ENCODE assay signal across 8 cellular contexts in genomic region chrX:151753313-151754041, GRCh38. TPM values are rescaled to one million over a fixed set of nuclear protein-coding genes. Genes with fewer than 3 reads are reported as not detected.
DNase-seq lines count a peak whose midpoint lies in the region; ATAC-seq, FAIRE-seq and TF ChIP-seq lines count a peak whose summit lies in the region.

No MANE protein-coding gene starts in this region.

- peak overlapping the region; percentile 68 to 79 for H3K27ac ChIP-seq in A549
- H3K27ac ChIP-seq in K562 (ENCODE audit: extremely low read depth, low read depth, low read length): no peak overlapping the region

- no peaks in the 10 kb centered on the region for H3K79me2 ChIP-seq in K562 (ENCODE audit: control insufficient read depth, insufficient read depth, low read length)

- no peaks in the 10 kb centered on the region; a peak in 1 of 5 replicates for H3K27me3 ChIP-seq in K562 (ENCODE audit: control insufficient read depth in 2 of 2, insufficient read depth in 2 of 2, low read length in 2 of 2)

- H3K9me1 ChIP-seq in K562 (ENCODE audit: control insufficient read depth, insufficient read depth, low read length): no peaks in the 10 kb centered on the region

- TF ChIP-seq POLR2A in A549 (IDR thresholded peaks at IDR 0.05; ENCODE audit: low read length) (no peak), K562 (conservative IDR thresholded peaks at IDR 0.05) (no peak)

- peak; percentile 91 to 95 for TF ChIP-seq RAD21 in A549 (conservative IDR thresholded peaks at IDR 0.05 in 1 of 2, IDR thresholded peaks at IDR 0.05 in 1 of 2)
- TF ChIP-seq RAD21 in K562 (CRISPR knock-in tag; conservative IDR thresholded peaks at IDR 0.05 in 1 of 2, IDR thresholded peaks at IDR 0.05 in 1 of 2): peak; percentile 88 to 89

- CTCF ChIA-PET in A549 (lab: Yijun Ruan, JAX): interaction anchor here (0.7 to 9.6 kb wide), 46 partner anchors 9 to 1180 kb away, joined by 3 to 119 read pairs (median 4); partner anchors contain the start of genes CETN2, GABRE and NSDHL
- CTCF ChIA-PET in K562 (lab: Yijun Ruan, JAX; ENCODE audit: low intra/inter-chr PET ratio): interaction anchor here (0.6 to 1.9 kb wide), 4 partner anchors 589 to 884 kb away, joined by 3 to 9 read pairs (median 3); no protein-coding TSS in a partner anchor

- intact Hi-C loops in K562 (cut with micrococcal nuclease): loop anchor here (1.0 to 2.0 kb wide), 3 partner anchors 879 to 1063 kb away; partner anchors contain the start of gene GABRQ

- H3K9me3 ChIP-seq in A549: no peaks in the 10 kb centered on the region
- no peaks in the 10 kb centered on the region for H3K9me3 ChIP-seq in K562 (replicated peaks; ENCODE audit: control insufficient read depth, insufficient read depth, low read depth, low read length)

- TF ChIP-seq CTCF in A549 (IDR thresholded peaks at IDR 0.05) (peak; percentile 72), GM12864 (IDR thresholded peaks at IDR 0.05; ENCODE audit: low read depth, low read length, missing control alignments) (peak; percentile 85), K562 (IDR thresholded peaks at IDR 0.05 in 2 of 3, conservative IDR thresholded peaks at IDR 0.05 in 1 of 3; ENCODE audit: insufficient read depth in 2 of 3, low read depth in 1 of 3, low read length in 3 of 3) (peak; percentile 86 to 88 (median 86))

- H3K4me3 ChIP-seq in A549: no peak overlapping the region
- H3K4me3 ChIP-seq in GM12864 (ENCODE audit: low read depth, low read length): no peak overlapping the region
- H3K4me3 ChIP-seq in K562: no peak overlapping the region

- no peaks in the 10 kb centered on the region for H3K36me3 ChIP-seq in K562 (ENCODE audit: control insufficient read depth, insufficient read depth, low read length)

- in situ Hi-C loops in K562 (cut with MboI): loop anchor here (5.0 kb wide), 2 partner anchors 889 to 1069 kb away; no protein-coding TSS in a partner anchor

- no peak for FAIRE-seq in A549 (lab: Jason Lieb, UNC)
- FAIRE-seq in K562 (lab: Jason Lieb, UNC): peak; percentile 46

- H3K9ac ChIP-seq in K562 (ENCODE audit: insufficient read depth in 1 of 2, low read depth in 2 of 2, low read length in 2 of 2): no peak overlapping the region

- DNase-seq in A549 (ENCODE audit: low read depth in 1 of 2, low spot score in 1 of 2): peak; percentile 50 to 63
- DNase-seq in GM12864 (ENCODE audit: low read depth): no peak
- DNase-seq in NCI-H2196 (lab: John Stamatoyannopoulos, UW; ENCODE audit: unreplicated experiment): peak; percentile 42
- DNase-seq in K562 (ENCODE audit: extremely low read depth in 1 of 4, low spot score in 3 of 4): peak; percentile 64 to 69 (median 66)
- peak; percentile 85 for DNase-seq in islet precursor cell
- DNase-seq in superior temporal gyrus (ENCODE audit: extremely low spot score): peak; percentile 67

- no TSS peak for BruUV-seq in K562 (replicated peaks; lab: Mats Ljungman, UMichigan)

- peak overlapping the region; percentile 17; the same call in 1 of the 2 replicates for H2AFZ ChIP-seq in K562 (ENCODE audit: low read depth, low read length)

- peaks cover 14% of the 10 kb centered on the region for H3K4me1 ChIP-seq in A549
- H3K4me1 ChIP-seq in K562 (replicated peaks in 1 of 2; ENCODE audit: control insufficient read depth in 2 of 2, insufficient read depth in 2 of 2, low read length in 2 of 2): peaks cover 0 to 6% of the 10 kb centered on the region in 2 experiments; a peak in 2 of 5 replicates

- peak overlapping the region; percentile 78 for H3K4me2 ChIP-seq in A549
- no peak overlapping the region for H3K4me2 ChIP-seq in K562 (ENCODE audit: insufficient read depth, low read length)

- 5% methylated on average over 18 of the region's 22 CpGs for WGBS in A549 (ENCODE audit: missing lambda C conversion rate)
- 1% methylated on average over 15 of the region's 22 CpGs for WGBS in K562 (ENCODE audit: insufficient coverage, low coverage, missing lambda C conversion rate)

- no peaks in the 10 kb centered on the region for H4K20me1 ChIP-seq in K562 (replicated peaks; ENCODE audit: control insufficient read depth, insufficient read depth, low read length)

- POLR2A ChIA-PET in A549 (lab: Yijun Ruan, JAX): interaction anchor here (0.9 to 1.1 kb wide), 4 partner anchors 72 to 879 kb away, joined by 3 to 7 read pairs (median 3); partner anchors contain the start of gene GABRE
- POLR2A ChIA-PET in K562 (lab: Yijun Ruan, JAX): interaction anchor here (0.6 to 0.7 kb wide), 3 partner anchors 382 to 1169 kb away, joined by 3 to 4 read pairs (median 3); no protein-coding TSS in a partner anchor

- ATAC-seq in A549: peak; percentile 86 to 94
- ATAC-seq in HG02798 (IDR thresholded peaks at IDR 0.05; ENCODE audit: poor library complexity, unreplicated experiment): peak; percentile 82
- peak; percentile 96 for ATAC-seq in K562
- ATAC-seq in GM21619 (IDR thresholded peaks at IDR 0.05; ENCODE audit: unreplicated experiment): no peak

- TF ChIP-seq EP300 in A549 (IDR thresholded peaks at IDR 0.05) (no peak), K562 (IDR thresholded peaks at IDR 0.05; ENCODE audit: low read length) (no peak)

RNA-seq across cellular contexts. Expression of gene CNGA2, which starts 18.9 kb away (rescaled TPM):
- polyA plus RNA-seq in A549 (2011; rRNA removed) (not detected in 2 replicates), A549 (2017; fragmentation: RNase III; extraction: RNeasy Plus Mini Kit Qiagen cat#74134 plus additional on column Dnase treatment) (not detected in 3 replicates), K562 (2011; rRNA removed) (not detected in 2 replicates), K562 (2014; fragmentation: Illumina TruSeq; extraction: Trizol) (not detected in 2 replicates), K562 (2014; fragmentation: Nextera tagmentation; extraction: Ambion mirVana) (not detected), K562 (2014; rRNA removed) (not detected in 2 replicates)
- polyA plus RNA-seq in A549 (2012; cell fraction: cytosol; rRNA removed): not detected in 2 replicates
- not detected in 2 replicates for polyA plus RNA-seq in A549 (2012; cell fraction: nucleus; rRNA removed)
- not detected in 2 replicates for polyA minus RNA-seq in A549 (2011; rRNA and poly(A)+ RNA removed)
- not detected in 2 replicates for total RNA-seq in K562 (2011; cell fraction: chromatin; rRNA removed; ENCODE audit: low replicate concordance)
- not detected in 2 replicates for total RNA-seq in K562 (2011; cell fraction: nucleolus; rRNA removed)
- not detected in 2 replicates for total RNA-seq in K562 (2011; cell fraction: nucleoplasm; rRNA removed)
- total RNA-seq in K562 (2014; rRNA removed) (not detected in 2 replicates), K562 (2014; rRNA removed; fragmentation: Illumina TruSeq; extraction: Trizol) (not detected in 2 replicates), K562 (2015; rRNA removed; fragmentation: Illumina TruSeq; extraction: Trizol) (not detected in 2 replicates), K562 (2021) (not detected in 2 replicates)
- polyA plus RNA-seq in K562 (2011; cell fraction: cytosol; rRNA removed): not detected in 2 replicates
- polyA plus RNA-seq in K562 (2011; cell fraction: nucleus; rRNA removed): not detected in 2 replicates
- polyA plus RNA-seq in K562 (2012): not detected in 2 replicates
- polyA minus RNA-seq in K562 (2011; rRNA and poly(A)+ RNA removed): not detected in 2 replicates
- polyA minus RNA-seq in K562 (2011; cell fraction: cytosol; rRNA and poly(A)+ RNA removed): not detected in 2 replicates
- polyA minus RNA-seq in K562 (2011; cell fraction: nucleus; rRNA and poly(A)+ RNA removed): not detected in 2 replicates

RNA-seq across cellular contexts. Expression of gene FATE1, which starts 37.6 kb away (rescaled TPM):
- polyA plus RNA-seq in A549 (2011; rRNA removed): not detected in 2 replicates
- not detected in 2 replicates for polyA plus RNA-seq in A549 (2012; cell fraction: cytosol; rRNA removed)
- not detected in 2 replicates for polyA plus RNA-seq in A549 (2012; cell fraction: nucleus; rRNA removed)
- not detected in 3 replicates for polyA plus RNA-seq in A549 (2017; fragmentation: RNase III; extraction: RNeasy Plus Mini Kit Qiagen cat#74134 plus additional on column Dnase treatment)
- not detected in 2 replicates for polyA minus RNA-seq in A549 (2011; rRNA and poly(A)+ RNA removed)
- total RNA-seq in K562 (2011; cell fraction: chromatin; rRNA removed; ENCODE audit: low replicate concordance): not detected in 2 replicates
- total RNA-seq in K562 (2011; cell fraction: nucleolus; rRNA removed): not detected in 2 replicates
- not detected in 2 replicates for total RNA-seq in K562 (2011; cell fraction: nucleoplasm; rRNA removed)
- total RNA-seq in K562 (2014; rRNA removed): not detected in 2 replicates
- not detected in 2 replicates for total RNA-seq in K562 (2014; rRNA removed; fragmentation: Illumina TruSeq; extraction: Trizol)
- total RNA-seq in K562 (2015; rRNA removed; fragmentation: Illumina TruSeq; extraction: Trizol): not detected in 2 replicates
- total RNA-seq in K562 (2021): not detected in 2 replicates
- not detected in 2 replicates for polyA plus RNA-seq in K562 (2011; rRNA removed)
- polyA plus RNA-seq in K562 (2011; cell fraction: cytosol; rRNA removed): not detected in 2 replicates
- not detected in 2 replicates for polyA plus RNA-seq in K562 (2011; cell fraction: nucleus; rRNA removed)
- not detected in 2 replicates for polyA plus RNA-seq in K562 (2012)
- not detected in 2 replicates for polyA plus RNA-seq in K562 (2014; fragmentation: Illumina TruSeq; extraction: Trizol)
- polyA plus RNA-seq in K562 (2014; fragmentation: Nextera tagmentation; extraction: Ambion mirVana): not detected
- not detected in 2 replicates for polyA plus RNA-seq in K562 (2014; rRNA removed)
- polyA minus RNA-seq in K562 (2011; rRNA and poly(A)+ RNA removed): not detected in 2 replicates
- not detected in 2 replicates for polyA minus RNA-seq in K562 (2011; cell fraction: cytosol; rRNA and poly(A)+ RNA removed)
- not detected in 2 replicates for polyA minus RNA-seq in K562 (2011; cell fraction: nucleus; rRNA and poly(A)+ RNA removed)

RNA-seq across cellular contexts. Expression of gene PRRG3, which starts 58.2 kb away (rescaled TPM):
- polyA plus RNA-seq in A549 (2011; rRNA removed) (not detected in 2 replicates), A549 (2017; fragmentation: RNase III; extraction: RNeasy Plus Mini Kit Qiagen cat#74134 plus additional on column Dnase treatment) (not detected in 3 replicates), K562 (2011; rRNA removed) (not detected in 2 replicates), K562 (2014; fragmentation: Illumina TruSeq; extraction: Trizol) (not detected in 2 replicates), K562 (2014; fragmentation: Nextera tagmentation; extraction: Ambion mirVana) (not detected), K562 (2014; rRNA removed) (not detected in 2 replicates)
- not detected in 2 replicates for polyA plus RNA-seq in A549 (2012; cell fraction: cytosol; rRNA removed)
- not detected in 2 replicates for polyA plus RNA-seq in A549 (2012; cell fraction: nucleus; rRNA removed)
- not detected in 2 replicates for polyA minus RNA-seq in A549 (2011; rRNA and poly(A)+ RNA removed)
- total RNA-seq in K562 (2011; cell fraction: chromatin; rRNA removed; ENCODE audit: low replicate concordance): not detected in 2 replicates
- total RNA-seq in K562 (2011; cell fraction: nucleolus; rRNA removed): not detected in 2 replicates
- not detected in 2 replicates for total RNA-seq in K562 (2011; cell fraction: nucleoplasm; rRNA removed)
- total RNA-seq in K562 (2014; rRNA removed) (not detected in 2 replicates), K562 (2014; rRNA removed; fragmentation: Illumina TruSeq; extraction: Trizol) (not detected in 2 replicates), K562 (2015; rRNA removed; fragmentation: Illumina TruSeq; extraction: Trizol) (not detected in 2 replicates), K562 (2021) (not detected in 2 replicates)
- not detected in 2 replicates for polyA plus RNA-seq in K562 (2011; cell fraction: cytosol; rRNA removed)
- not detected in 2 replicates for polyA plus RNA-seq in K562 (2011; cell fraction: nucleus; rRNA removed)
- polyA plus RNA-seq in K562 (2012): 0.03 TPM in 1 of 2 replicates, not detected in the other
- polyA minus RNA-seq in K562 (2011; rRNA and poly(A)+ RNA removed): not detected in 2 replicates
- not detected in 2 replicates for polyA minus RNA-seq in K562 (2011; cell fraction: cytosol; rRNA and poly(A)+ RNA removed)
- not detected in 2 replicates for polyA minus RNA-seq in K562 (2011; cell fraction: nucleus; rRNA and poly(A)+ RNA removed)

Comparison
In these comparisons a context has a peak if more than half of its experiments do, and no peak if none do; other contexts are left out.
1. Of the 35 proteins assayed by ChIP-seq in both K562 and A549: peak only in K562: none; only in A549: MAX; in both: CEBPB, CTCF, RAD21, REST and SMC3; in neither: 29.